Comparison of ENCODE assay signal across 1 cellular context in the genomic region with DNA sequence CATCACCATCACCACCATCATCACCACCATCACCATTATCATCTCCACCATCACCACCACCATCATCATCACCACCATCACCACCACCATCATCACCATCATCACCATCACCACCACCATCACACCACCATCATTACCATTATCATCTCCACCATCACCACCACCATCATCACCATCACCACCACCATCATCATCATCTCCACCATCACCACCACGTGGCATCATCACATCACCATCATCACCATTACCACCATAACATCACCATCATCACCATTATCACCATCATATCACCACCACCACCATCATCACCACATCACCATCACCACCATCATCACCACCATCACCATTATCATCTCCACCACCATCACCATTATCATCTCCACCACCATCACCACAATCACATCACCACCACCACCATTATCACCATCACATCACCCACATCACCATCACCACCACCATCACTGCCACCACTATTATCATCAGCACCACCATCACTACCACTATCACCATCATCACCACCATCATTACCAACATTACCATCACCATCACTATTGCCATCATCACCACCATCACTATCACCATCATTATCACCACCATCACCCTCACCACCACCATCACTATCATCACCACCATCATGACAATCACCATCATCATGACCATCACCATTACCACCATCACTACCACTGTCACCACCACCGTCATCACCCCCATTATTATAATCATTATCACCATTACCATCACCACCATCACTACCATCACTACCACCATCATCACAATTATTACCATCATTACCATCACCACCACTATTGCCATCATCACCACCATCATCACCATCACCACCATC.
TF ChIP-seq lines count a peak whose summit lies in the region.

No MANE protein-coding gene starts in this region.

TF ChIP-seq in H1, 55 proteins besides CTCF, POLR2A, EP300 and RAD21:
- TF ChIP-seq RNF2 (IDR thresholded peaks at IDR 0.05; ENCODE audit: borderline replicate concordance, low read depth, low read length, missing control alignments, poor library complexity, severe bottlenecking): no peak
- TF ChIP-seq, protein P1, sequence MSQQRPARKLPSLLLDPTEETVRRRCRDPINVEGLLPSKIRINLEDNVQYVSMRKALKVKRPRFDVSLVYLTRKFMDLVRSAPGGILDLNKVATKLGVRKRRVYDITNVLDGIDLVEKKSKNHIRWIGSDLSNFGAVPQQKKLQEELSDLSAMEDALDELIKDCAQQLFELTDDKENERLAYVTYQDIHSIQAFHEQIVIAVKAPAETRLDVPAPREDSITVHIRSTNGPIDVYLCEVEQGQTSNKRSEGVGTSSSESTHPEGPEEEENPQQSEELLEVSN (IDR thresholded peaks at IDR 0.05): no peak
- TF ChIP-seq SIN3A (conservative IDR thresholded peaks at IDR 0.05 in 1 of 2, IDR thresholded peaks at IDR 0.05 in 1 of 2; ENCODE audit: low read depth in 1 of 2, low read length in 2 of 2): no peak
- TF ChIP-seq, protein P2, sequence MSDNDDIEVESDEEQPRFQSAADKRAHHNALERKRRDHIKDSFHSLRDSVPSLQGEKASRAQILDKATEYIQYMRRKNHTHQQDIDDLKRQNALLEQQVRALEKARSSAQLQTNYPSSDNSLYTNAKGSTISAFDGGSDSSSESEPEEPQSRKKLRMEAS (IDR thresholded peaks at IDR 0.05): no peak
- no peak for TF ChIP-seq SP4 (IDR thresholded peaks at IDR 0.05; ENCODE audit: low read length)
- no peak for TF ChIP-seq HDAC6 (IDR thresholded peaks at IDR 0.05; ENCODE audit: low read depth, low read length)
- TF ChIP-seq TAF7 (optimal IDR thresholded peaks at IDR 0.05; ENCODE audit: borderline replicate concordance, low read depth, low read length): no peak
- no peak for TF ChIP-seq SRF (IDR thresholded peaks at IDR 0.05; ENCODE audit: low read depth, low read length)
- no peak for TF ChIP-seq SIRT6 (IDR thresholded peaks at IDR 0.05; ENCODE audit: low read length)
- no peak for TF ChIP-seq GTF2F1 (IDR thresholded peaks at IDR 0.05; ENCODE audit: borderline replicate concordance, low read depth, low read length)
- TF ChIP-seq TBP (IDR thresholded peaks at IDR 0.05; ENCODE audit: low read depth, low read length): no peak
- no peak for TF ChIP-seq RBBP5 (IDR thresholded peaks at IDR 0.05; ENCODE audit: borderline replicate concordance, low read depth, low read length)
- TF ChIP-seq TAF1 (IDR thresholded peaks at IDR 0.05; ENCODE audit: low read depth, low read length): no peak
- no peak for TF ChIP-seq NANOG (IDR thresholded peaks at IDR 0.05; ENCODE audit: insufficient read depth, low read depth, low read length, poor library complexity, severe bottlenecking)
- no peak for TF ChIP-seq MAFK (IDR thresholded peaks at IDR 0.05; ENCODE audit: low read depth, low read length)
- TF ChIP-seq CHD2 (IDR thresholded peaks at IDR 0.05; ENCODE audit: low read length): no peak
- no peak for TF ChIP-seq TEAD4 (IDR thresholded peaks at IDR 0.05; ENCODE audit: low read depth, low read length)
